1 cellular context compared by ENCODE assay signal in the genomic region with DNA sequence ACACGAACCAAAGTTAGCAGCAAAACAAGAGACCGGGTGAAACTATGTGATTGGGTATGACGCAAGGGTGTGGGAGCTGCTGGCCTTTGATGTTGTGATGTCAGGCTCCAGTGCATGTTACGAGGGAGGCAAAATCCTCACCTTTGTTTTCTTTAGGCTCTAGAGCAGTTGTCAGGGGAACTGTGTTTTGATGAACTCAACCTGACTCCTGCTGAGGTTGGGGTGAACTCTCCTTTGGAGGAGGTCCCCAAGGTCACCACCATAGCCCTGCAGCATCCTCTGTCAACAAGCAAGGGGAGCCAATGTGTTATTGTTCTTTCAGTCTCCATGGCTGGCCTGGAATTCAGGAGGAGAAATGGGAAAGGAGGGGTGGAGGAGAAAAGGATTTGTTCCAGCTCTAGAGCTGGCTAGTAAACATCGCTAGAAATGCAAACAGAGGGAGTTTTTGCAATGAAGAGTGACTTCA.
TF ChIP-seq lines count a peak whose summit lies in the region.

No MANE protein-coding gene starts in this region.

TF ChIP-seq in H1, 55 proteins besides CTCF, POLR2A, EP300 and RAD21:
- TF ChIP-seq BRCA1 (IDR thresholded peaks at IDR 0.05; ENCODE audit: low read depth, low read length) = no peak
- peak; percentile 60 for TF ChIP-seq CEBPB (IDR thresholded peaks at IDR 0.05; ENCODE audit: low read depth, low read length)
- TF ChIP-seq TAF7 (optimal IDR thresholded peaks at IDR 0.05; ENCODE audit: borderline replicate concordance, low read depth, low read length) = no peak
- TF ChIP-seq SRF (IDR thresholded peaks at IDR 0.05; ENCODE audit: low read depth, low read length) = no peak
- TF ChIP-seq, protein P1, sequence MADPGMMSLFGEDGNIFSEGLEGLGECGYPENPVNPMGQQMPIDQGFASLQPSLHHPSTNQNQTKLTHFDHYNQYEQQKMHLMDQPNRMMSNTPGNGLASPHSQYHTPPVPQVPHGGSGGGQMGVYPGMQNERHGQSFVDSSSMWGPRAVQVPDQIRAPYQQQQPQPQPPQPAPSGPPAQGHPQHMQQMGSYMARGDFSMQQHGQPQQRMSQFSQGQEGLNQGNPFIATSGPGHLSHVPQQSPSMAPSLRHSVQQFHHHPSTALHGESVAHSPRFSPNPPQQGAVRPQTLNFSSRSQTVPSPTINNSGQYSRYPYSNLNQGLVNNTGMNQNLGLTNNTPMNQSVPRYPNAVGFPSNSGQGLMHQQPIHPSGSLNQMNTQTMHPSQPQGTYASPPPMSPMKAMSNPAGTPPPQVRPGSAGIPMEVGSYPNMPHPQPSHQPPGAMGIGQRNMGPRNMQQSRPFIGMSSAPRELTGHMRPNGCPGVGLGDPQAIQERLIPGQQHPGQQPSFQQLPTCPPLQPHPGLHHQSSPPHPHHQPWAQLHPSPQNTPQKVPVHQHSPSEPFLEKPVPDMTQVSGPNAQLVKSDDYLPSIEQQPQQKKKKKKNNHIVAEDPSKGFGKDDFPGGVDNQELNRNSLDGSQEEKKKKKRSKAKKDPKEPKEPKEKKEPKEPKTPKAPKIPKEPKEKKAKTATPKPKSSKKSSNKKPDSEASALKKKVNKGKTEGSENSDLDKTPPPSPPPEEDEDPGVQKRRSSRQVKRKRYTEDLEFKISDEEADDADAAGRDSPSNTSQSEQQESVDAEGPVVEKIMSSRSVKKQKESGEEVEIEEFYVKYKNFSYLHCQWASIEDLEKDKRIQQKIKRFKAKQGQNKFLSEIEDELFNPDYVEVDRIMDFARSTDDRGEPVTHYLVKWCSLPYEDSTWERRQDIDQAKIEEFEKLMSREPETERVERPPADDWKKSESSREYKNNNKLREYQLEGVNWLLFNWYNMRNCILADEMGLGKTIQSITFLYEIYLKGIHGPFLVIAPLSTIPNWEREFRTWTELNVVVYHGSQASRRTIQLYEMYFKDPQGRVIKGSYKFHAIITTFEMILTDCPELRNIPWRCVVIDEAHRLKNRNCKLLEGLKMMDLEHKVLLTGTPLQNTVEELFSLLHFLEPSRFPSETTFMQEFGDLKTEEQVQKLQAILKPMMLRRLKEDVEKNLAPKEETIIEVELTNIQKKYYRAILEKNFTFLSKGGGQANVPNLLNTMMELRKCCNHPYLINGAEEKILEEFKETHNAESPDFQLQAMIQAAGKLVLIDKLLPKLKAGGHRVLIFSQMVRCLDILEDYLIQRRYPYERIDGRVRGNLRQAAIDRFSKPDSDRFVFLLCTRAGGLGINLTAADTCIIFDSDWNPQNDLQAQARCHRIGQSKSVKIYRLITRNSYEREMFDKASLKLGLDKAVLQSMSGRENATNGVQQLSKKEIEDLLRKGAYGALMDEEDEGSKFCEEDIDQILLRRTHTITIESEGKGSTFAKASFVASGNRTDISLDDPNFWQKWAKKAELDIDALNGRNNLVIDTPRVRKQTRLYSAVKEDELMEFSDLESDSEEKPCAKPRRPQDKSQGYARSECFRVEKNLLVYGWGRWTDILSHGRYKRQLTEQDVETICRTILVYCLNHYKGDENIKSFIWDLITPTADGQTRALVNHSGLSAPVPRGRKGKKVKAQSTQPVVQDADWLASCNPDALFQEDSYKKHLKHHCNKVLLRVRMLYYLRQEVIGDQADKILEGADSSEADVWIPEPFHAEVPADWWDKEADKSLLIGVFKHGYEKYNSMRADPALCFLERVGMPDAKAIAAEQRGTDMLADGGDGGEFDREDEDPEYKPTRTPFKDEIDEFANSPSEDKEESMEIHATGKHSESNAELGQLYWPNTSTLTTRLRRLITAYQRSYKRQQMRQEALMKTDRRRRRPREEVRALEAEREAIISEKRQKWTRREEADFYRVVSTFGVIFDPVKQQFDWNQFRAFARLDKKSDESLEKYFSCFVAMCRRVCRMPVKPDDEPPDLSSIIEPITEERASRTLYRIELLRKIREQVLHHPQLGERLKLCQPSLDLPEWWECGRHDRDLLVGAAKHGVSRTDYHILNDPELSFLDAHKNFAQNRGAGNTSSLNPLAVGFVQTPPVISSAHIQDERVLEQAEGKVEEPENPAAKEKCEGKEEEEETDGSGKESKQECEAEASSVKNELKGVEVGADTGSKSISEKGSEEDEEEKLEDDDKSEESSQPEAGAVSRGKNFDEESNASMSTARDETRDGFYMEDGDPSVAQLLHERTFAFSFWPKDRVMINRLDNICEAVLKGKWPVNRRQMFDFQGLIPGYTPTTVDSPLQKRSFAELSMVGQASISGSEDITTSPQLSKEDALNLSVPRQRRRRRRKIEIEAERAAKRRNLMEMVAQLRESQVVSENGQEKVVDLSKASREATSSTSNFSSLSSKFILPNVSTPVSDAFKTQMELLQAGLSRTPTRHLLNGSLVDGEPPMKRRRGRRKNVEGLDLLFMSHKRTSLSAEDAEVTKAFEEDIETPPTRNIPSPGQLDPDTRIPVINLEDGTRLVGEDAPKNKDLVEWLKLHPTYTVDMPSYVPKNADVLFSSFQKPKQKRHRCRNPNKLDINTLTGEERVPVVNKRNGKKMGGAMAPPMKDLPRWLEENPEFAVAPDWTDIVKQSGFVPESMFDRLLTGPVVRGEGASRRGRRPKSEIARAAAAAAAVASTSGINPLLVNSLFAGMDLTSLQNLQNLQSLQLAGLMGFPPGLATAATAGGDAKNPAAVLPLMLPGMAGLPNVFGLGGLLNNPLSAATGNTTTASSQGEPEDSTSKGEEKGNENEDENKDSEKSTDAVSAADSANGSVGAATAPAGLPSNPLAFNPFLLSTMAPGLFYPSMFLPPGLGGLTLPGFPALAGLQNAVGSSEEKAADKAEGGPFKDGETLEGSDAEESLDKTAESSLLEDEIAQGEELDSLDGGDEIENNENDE (IDR thresholded peaks at IDR 0.05; ENCODE audit: insufficient replicate concordance, low read length) = no peak
